Comparison of ENCODE assay signal across 1 cellular context in genomic region chr15:74265046-74265639, GRCh38.
TF ChIP-seq lines count a peak whose summit lies in the region.

No MANE protein-coding gene starts in this region.

TF ChIP-seq in WTC11, 78 proteins besides CTCF, POLR2A, EP300 and RAD21 (continued from another document):
- TF ChIP-seq, protein P1, sequence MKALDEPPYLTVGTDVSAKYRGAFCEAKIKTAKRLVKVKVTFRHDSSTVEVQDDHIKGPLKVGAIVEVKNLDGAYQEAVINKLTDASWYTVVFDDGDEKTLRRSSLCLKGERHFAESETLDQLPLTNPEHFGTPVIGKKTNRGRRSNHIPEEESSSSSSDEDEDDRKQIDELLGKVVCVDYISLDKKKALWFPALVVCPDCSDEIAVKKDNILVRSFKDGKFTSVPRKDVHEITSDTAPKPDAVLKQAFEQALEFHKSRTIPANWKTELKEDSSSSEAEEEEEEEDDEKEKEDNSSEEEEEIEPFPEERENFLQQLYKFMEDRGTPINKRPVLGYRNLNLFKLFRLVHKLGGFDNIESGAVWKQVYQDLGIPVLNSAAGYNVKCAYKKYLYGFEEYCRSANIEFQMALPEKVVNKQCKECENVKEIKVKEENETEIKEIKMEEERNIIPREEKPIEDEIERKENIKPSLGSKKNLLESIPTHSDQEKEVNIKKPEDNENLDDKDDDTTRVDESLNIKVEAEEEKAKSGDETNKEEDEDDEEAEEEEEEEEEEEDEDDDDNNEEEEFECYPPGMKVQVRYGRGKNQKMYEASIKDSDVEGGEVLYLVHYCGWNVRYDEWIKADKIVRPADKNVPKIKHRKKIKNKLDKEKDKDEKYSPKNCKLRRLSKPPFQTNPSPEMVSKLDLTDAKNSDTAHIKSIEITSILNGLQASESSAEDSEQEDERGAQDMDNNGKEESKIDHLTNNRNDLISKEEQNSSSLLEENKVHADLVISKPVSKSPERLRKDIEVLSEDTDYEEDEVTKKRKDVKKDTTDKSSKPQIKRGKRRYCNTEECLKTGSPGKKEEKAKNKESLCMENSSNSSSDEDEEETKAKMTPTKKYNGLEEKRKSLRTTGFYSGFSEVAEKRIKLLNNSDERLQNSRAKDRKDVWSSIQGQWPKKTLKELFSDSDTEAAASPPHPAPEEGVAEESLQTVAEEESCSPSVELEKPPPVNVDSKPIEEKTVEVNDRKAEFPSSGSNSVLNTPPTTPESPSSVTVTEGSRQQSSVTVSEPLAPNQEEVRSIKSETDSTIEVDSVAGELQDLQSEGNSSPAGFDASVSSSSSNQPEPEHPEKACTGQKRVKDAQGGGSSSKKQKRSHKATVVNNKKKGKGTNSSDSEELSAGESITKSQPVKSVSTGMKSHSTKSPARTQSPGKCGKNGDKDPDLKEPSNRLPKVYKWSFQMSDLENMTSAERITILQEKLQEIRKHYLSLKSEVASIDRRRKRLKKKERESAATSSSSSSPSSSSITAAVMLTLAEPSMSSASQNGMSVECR (CRISPR knock-in tag; IDR thresholded peaks at IDR 0.05; ENCODE audit: borderline replicate concordance), result 0 out of 2 replicates have a peak, but pooled peaks have one; percentile 79
- TF ChIP-seq ZBTB43 (CRISPR knock-in tag; IDR thresholded peaks at IDR 0.05) (peak; percentile 56; the same call in 1 of the 2 replicates), CREB1 (CRISPR knock-in tag; IDR thresholded peaks at IDR 0.05) (peak; percentile 37; the same call in 1 of the 2 replicates), SMAD4 (CRISPR knock-in tag; IDR thresholded peaks at IDR 0.05) (peak; percentile 67; the same call in 1 of the 2 replicates), ZNF317 (CRISPR knock-in tag; IDR thresholded peaks at IDR 0.05; ENCODE audit: borderline replicate concordance, low read depth) (0 out of 2 replicates have a peak, but pooled peaks have one; percentile 34), TCF7 (CRISPR knock-in tag; IDR thresholded peaks at IDR 0.05; ENCODE audit: low read depth) (0 out of 2 replicates have a peak, but pooled peaks have one; percentile 31), ZNF219 (CRISPR knock-in tag; IDR thresholded peaks at IDR 0.05; ENCODE audit: borderline replicate concordance) (0 out of 2 replicates have a peak, but pooled peaks have one; percentile 34), ESRRA (CRISPR knock-in tag; IDR thresholded peaks at IDR 0.05; ENCODE audit: borderline replicate concordance) (peak; percentile 58; the same call in 1 of the 2 replicates), JUN (CRISPR knock-in tag; IDR thresholded peaks at IDR 0.05) (peak; percentile 56; the same call in 1 of the 2 replicates), ZNF138 (CRISPR knock-in tag; conservative IDR thresholded peaks at IDR 0.05) (0 out of 2 replicates have a peak, but pooled peaks have one; percentile 62), ZBTB21 (CRISPR knock-in tag; IDR thresholded peaks at IDR 0.05; ENCODE audit: borderline replicate concordance) (no peak), NR1H2 (CRISPR knock-in tag; IDR thresholded peaks at IDR 0.05) (no peak), ZNF232 (CRISPR knock-in tag; IDR thresholded peaks at IDR 0.05) (0 out of 2 replicates have a peak, but pooled peaks have one; percentile 81), NFE2L1 (CRISPR knock-in tag; IDR thresholded peaks at IDR 0.05) (peak; percentile 80), USF1 (CRISPR knock-in tag; IDR thresholded peaks at IDR 0.05) (no peak)
- TF ChIP-seq, protein P2, sequence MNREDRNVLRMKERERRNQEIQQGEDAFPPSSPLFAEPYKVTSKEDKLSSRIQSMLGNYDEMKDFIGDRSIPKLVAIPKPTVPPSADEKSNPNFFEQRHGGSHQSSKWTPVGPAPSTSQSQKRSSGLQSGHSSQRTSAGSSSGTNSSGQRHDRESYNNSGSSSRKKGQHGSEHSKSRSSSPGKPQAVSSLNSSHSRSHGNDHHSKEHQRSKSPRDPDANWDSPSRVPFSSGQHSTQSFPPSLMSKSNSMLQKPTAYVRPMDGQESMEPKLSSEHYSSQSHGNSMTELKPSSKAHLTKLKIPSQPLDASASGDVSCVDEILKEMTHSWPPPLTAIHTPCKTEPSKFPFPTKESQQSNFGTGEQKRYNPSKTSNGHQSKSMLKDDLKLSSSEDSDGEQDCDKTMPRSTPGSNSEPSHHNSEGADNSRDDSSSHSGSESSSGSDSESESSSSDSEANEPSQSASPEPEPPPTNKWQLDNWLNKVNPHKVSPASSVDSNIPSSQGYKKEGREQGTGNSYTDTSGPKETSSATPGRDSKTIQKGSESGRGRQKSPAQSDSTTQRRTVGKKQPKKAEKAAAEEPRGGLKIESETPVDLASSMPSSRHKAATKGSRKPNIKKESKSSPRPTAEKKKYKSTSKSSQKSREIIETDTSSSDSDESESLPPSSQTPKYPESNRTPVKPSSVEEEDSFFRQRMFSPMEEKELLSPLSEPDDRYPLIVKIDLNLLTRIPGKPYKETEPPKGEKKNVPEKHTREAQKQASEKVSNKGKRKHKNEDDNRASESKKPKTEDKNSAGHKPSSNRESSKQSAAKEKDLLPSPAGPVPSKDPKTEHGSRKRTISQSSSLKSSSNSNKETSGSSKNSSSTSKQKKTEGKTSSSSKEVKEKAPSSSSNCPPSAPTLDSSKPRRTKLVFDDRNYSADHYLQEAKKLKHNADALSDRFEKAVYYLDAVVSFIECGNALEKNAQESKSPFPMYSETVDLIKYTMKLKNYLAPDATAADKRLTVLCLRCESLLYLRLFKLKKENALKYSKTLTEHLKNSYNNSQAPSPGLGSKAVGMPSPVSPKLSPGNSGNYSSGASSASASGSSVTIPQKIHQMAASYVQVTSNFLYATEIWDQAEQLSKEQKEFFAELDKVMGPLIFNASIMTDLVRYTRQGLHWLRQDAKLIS (CRISPR knock-in tag; IDR thresholded peaks at IDR 0.05; ENCODE audit: borderline replicate concordance), result no peak
